2 cellular contexts compared by ENCODE assay signal in the genomic region with DNA sequence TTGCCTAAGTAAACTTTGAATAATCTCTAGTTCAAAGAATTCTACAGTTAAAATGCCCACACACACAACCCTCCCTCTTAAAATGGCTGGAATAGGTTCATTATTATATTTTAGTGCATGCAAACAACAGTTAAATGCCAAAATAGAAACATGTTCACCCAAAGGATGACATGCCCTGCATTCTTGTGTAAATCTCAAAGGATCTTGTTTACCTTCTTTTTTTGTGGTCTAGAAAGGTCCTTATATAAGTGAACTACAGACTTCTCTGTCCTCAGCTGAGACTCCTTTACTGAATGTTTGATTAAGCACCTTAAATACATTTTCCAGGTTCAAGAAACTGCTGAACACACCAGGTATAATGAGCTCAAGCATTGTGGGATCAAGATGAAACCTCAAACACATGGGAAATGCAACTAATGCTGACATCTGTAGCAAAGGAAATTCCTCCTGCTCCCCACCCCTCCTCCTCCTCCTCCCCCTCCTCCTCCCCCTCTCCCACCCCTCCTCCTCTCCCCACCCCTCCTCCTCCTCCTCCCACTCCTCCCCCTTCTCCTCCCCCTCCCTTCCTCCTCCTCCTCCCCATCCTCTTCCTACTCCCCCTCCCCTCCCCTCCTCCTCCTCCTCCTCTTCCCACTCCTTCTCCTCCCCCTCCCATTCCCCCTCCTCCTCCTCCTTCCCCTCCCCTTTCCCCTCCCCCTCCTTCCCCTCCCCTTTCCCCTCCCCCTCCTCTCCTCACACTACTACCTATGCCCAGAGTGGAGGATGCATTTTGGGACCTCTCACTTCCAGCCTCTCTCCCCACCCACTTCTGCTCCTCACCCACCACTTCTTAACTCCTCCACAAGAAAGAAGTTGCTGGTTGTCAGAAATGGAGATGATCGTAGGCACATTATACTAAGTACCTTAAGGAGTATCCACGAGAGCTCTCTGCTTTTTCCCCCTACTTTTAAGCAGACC.
TF ChIP-seq lines count a peak whose summit lies in the region.

No MANE protein-coding gene starts in this region.

TF ChIP-seq in HepG2, 621 proteins besides CTCF, POLR2A, EP300 and RAD21:
- TF ChIP-seq HNRNPK (IDR thresholded peaks at IDR 0.05; ENCODE audit: low read depth, low read length, poor library complexity, severe bottlenecking): peak; percentile 16
- no peak for TF ChIP-seq ZNF530 (CRISPR knock-in tag; IDR thresholded peaks at IDR 0.05; ENCODE audit: low read depth)
TF ChIP-seq in HepG2: peak in this region for 1.

TF ChIP-seq in WTC11, 78 proteins besides CTCF, POLR2A, EP300 and RAD21:
- TF ChIP-seq, protein P1, sequence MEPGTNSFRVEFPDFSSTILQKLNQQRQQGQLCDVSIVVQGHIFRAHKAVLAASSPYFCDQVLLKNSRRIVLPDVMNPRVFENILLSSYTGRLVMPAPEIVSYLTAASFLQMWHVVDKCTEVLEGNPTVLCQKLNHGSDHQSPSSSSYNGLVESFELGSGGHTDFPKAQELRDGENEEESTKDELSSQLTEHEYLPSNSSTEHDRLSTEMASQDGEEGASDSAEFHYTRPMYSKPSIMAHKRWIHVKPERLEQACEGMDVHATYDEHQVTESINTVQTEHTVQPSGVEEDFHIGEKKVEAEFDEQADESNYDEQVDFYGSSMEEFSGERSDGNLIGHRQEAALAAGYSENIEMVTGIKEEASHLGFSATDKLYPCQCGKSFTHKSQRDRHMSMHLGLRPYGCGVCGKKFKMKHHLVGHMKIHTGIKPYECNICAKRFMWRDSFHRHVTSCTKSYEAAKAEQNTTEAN (CRISPR knock-in tag; IDR thresholded peaks at IDR 0.05): no peak
- TF ChIP-seq, protein P2, sequence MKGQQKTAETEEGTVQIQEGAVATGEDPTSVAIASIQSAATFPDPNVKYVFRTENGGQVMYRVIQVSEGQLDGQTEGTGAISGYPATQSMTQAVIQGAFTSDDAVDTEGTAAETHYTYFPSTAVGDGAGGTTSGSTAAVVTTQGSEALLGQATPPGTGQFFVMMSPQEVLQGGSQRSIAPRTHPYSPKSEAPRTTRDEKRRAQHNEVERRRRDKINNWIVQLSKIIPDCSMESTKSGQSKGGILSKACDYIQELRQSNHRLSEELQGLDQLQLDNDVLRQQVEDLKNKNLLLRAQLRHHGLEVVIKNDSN (CRISPR knock-in tag; IDR thresholded peaks at IDR 0.05): no peak
- peak; percentile 79 for TF ChIP-seq ZNF263 (CRISPR knock-in tag; IDR thresholded peaks at IDR 0.05; ENCODE audit: low read depth)
- no peak for TF ChIP-seq SOX15 (CRISPR knock-in tag; IDR thresholded peaks at IDR 0.05)
- TF ChIP-seq, protein P3, sequence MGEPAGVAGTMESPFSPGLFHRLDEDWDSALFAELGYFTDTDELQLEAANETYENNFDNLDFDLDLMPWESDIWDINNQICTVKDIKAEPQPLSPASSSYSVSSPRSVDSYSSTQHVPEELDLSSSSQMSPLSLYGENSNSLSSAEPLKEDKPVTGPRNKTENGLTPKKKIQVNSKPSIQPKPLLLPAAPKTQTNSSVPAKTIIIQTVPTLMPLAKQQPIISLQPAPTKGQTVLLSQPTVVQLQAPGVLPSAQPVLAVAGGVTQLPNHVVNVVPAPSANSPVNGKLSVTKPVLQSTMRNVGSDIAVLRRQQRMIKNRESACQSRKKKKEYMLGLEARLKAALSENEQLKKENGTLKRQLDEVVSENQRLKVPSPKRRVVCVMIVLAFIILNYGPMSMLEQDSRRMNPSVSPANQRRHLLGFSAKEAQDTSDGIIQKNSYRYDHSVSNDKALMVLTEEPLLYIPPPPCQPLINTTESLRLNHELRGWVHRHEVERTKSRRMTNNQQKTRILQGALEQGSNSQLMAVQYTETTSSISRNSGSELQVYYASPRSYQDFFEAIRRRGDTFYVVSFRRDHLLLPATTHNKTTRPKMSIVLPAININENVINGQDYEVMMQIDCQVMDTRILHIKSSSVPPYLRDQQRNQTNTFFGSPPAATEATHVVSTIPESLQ (CRISPR knock-in tag; IDR thresholded peaks at IDR 0.05): no peak
- TF ChIP-seq ELF4 (CRISPR knock-in tag; IDR thresholded peaks at IDR 0.05; ENCODE audit: low read depth): no peak
